ENCODE assay signal across 1 cellular context in the genomic region with DNA sequence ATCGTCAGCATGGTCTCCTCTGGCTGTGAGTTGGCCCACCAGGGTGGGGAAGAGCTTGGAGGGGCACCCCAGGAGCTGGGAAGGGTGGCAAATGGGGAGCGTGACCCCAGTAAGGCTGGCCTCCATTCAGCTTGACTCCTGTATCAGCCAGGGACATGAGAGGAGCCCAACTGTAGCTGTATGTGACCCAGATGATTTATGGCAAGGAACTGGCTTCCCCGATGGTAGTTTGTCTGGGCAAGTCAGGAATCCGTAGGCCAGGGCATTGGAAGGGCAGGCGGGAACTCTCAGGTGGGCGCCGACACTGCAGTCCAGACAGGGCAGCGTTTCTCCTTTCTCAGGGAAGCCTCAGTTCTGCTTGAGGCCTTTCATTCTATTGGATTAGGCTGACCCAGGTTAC.
TF ChIP-seq lines count a peak whose summit lies in the region.

No MANE protein-coding gene starts in this region.

TF ChIP-seq in IMR-90, 13 proteins besides CTCF, POLR2A, EP300 and RAD21:
- no peak for TF ChIP-seq RCOR1 (IDR thresholded peaks at IDR 0.05; ENCODE audit: insufficient replicate concordance, low read length)
- TF ChIP-seq CEBPB (IDR thresholded peaks at IDR 0.05; ENCODE audit: low read depth, low read length) = no peak
- TF ChIP-seq, protein P1, sequence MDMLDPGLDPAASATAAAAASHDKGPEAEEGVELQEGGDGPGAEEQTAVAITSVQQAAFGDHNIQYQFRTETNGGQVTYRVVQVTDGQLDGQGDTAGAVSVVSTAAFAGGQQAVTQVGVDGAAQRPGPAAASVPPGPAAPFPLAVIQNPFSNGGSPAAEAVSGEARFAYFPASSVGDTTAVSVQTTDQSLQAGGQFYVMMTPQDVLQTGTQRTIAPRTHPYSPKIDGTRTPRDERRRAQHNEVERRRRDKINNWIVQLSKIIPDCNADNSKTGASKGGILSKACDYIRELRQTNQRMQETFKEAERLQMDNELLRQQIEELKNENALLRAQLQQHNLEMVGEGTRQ (IDR thresholded peaks at IDR 0.05; ENCODE audit: low read depth, low read length) = no peak
- TF ChIP-seq MAFK (IDR thresholded peaks at IDR 0.05; ENCODE audit: low read depth, low read length) = no peak
TF ChIP-seq in IMR-90: peak in this region for 0.
